ENCODE assay signal across 10 cellular contexts in the genomic region with DNA sequence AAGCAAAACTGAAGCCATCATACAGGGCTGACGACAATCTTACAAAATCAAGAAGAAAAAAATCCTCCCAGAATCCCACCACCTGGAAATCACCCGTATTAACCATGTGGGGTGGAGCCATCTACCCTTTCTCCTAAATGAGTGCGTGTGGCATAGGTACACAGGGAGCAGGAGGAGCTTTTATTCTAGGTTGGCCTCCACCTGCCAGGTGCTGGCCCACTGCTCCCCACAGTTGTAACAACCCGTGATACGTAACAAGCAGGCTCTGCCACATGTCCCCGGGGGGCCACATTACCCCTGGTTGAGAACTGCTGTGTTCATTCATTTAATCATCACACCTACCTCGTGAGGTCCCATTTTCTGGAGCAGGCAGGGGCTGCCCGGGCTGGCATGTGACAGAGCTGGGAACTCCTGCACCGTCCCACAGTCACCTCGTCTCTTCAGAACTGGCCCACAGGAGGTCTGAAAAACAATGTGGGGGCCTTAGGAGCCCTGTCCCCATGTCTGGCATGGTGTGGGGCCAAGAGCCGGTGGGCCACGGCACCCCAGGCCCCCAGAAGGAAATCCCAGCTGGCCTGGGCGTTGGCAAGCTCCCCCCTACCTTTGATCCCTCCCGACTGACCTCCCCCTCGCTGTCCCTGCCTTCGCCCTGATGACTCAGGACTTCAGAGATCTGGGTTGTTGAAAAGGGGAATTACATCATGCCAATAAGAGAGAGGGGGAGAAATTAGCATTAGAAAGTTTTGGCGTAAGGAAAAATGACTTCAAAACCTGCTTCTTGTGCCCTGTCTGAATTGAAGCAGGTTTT. TPM values are rescaled to one million over a fixed set of nuclear protein-coding genes. Genes with fewer than 3 reads are reported as not detected.
A peak's percentile ranks its signal among the peaks of the same experiment; 100 is the strongest.
DNase-seq lines count a peak whose midpoint lies in the region; ATAC-seq and TF ChIP-seq lines count a peak whose summit lies in the region.
"Had no signal": no experiment of that assay in that cellular context is flagged by ENCODE, and none has a peak within 500 bp of the region (broad histone marks: within the 10 kb centered on the region; RNA-seq: fewer than 3 reads in every experiment).

No MANE protein-coding gene starts in this region.

- no peak for DNase-seq in CD4-positive, CD25-positive, alpha-beta regulatory T cell
- DNase-seq in MV-4-11 (lab: John Stamatoyannopoulos, UW) (peak; percentile 49), dedifferentiated amniotic fluid mesenchymal stem cell (ENCODE audit: extremely low spot score) (peak; percentile 52), mucosa of descending colon (peak in 1 of 3 donors; percentile 50), KG1 (lab: John Stamatoyannopoulos, UW) (no peak)
- DNase-seq: activated naive CD8-positive, alpha-beta T cell treated with anti-CD3 and anti-CD28 coated beads, Interleukin-2, amount 10 ng/mL, durations not matched to agents 7 days and 5 days; NCI-H2029 treated with DMSO at 0.1 percent for 48 hours had no signal

- H3K27me3 ChIP-seq in CD4-positive, CD25-positive, alpha-beta regulatory T cell (ENCODE audit: control insufficient read depth, insufficient read depth, low read length): no peaks in the 10 kb centered on the region

- H3K4me1 ChIP-seq in CD4-positive, CD25-positive, alpha-beta regulatory T cell (ENCODE audit: control insufficient read depth, insufficient read depth, low read length, poor library complexity, severe bottlenecking): peaks cover under 1% of the 10 kb centered on the region
- H3K4me1 ChIP-seq in mucosa of descending colon (ENCODE audit: low read depth): peaks cover 39% of the 10 kb centered on the region

- peaks cover 3% of the 10 kb centered on the region for H3K27me3 Mint-ChIP-seq in CD4-positive, CD25-positive, alpha-beta regulatory T cell
- H3K27me3 Mint-ChIP-seq: activated naive CD8-positive, alpha-beta T cell treated with anti-CD3 and anti-CD28 coated beads, Interleukin-2, amount 10 ng/mL, durations not matched to agents 7 days and 5 days had no signal

- no peak for TF ChIP-seq CTCF in mucosa of descending colon (IDR thresholded peaks at IDR 0.05)

- H3K36me3 Mint-ChIP-seq in CD4-positive, CD25-positive, alpha-beta regulatory T cell: peaks cover 25% of the 10 kb centered on the region

- H3K4me3 Mint-ChIP-seq in CD4-positive, CD25-positive, alpha-beta regulatory T cell: no peak overlapping the region
- H3K4me3 Mint-ChIP-seq: activated naive CD8-positive, alpha-beta T cell treated with anti-CD3 and anti-CD28 coated beads, Interleukin-2, amount 10 ng/mL, durations not matched to agents 7 days and 5 days had no signal

- H3K9me3 Mint-ChIP-seq in CD4-positive, CD25-positive, alpha-beta regulatory T cell: no peaks in the 10 kb centered on the region
- H3K9me3 Mint-ChIP-seq: activated naive CD8-positive, alpha-beta T cell treated with anti-CD3 and anti-CD28 coated beads, Interleukin-2, amount 10 ng/mL, durations not matched to agents 7 days and 5 days had no signal

- ATAC-seq in CD4-positive, CD25-positive, alpha-beta regulatory T cell (ENCODE audit: low read depth in 2 of 2): no peak
- peak; percentile 66 for ATAC-seq in mucosa of descending colon
- ATAC-seq in HG02759 (IDR thresholded peaks at IDR 0.05; ENCODE audit: unreplicated experiment): no peak
- no peak for ATAC-seq in HG03354 (IDR thresholded peaks at IDR 0.05; ENCODE audit: poor library complexity, severe bottlenecking, unreplicated experiment)
- ATAC-seq in HG02981 (IDR thresholded peaks at IDR 0.05; ENCODE audit: unreplicated experiment): no peak

- H3K9me3 ChIP-seq in CD4-positive, CD25-positive, alpha-beta regulatory T cell (ENCODE audit: control insufficient read depth in 2 of 2, low read length in 2 of 2): no peaks in the 10 kb centered on the region
- no peaks in the 10 kb centered on the region for H3K9me3 ChIP-seq in mucosa of descending colon

- H3K27ac Mint-ChIP-seq in CD4-positive, CD25-positive, alpha-beta regulatory T cell: peak overlapping the region; percentile 26 to 65 (median 56)
- H3K27ac Mint-ChIP-seq: activated naive CD8-positive, alpha-beta T cell treated with anti-CD3 and anti-CD28 coated beads, Interleukin-2, amount 10 ng/mL, durations not matched to agents 7 days and 5 days had no signal

- no peak overlapping the region for H3K4me3 ChIP-seq in CD4-positive, CD25-positive, alpha-beta regulatory T cell (ENCODE audit: low read depth, low read length)
- no peak overlapping the region for H3K4me3 ChIP-seq in mucosa of descending colon

- intact Hi-C loops in mucosa of descending colon (cut with DNase I, micrococcal nuclease): no loop called here

- peaks cover 10 to 77% (median 36%) of the 10 kb centered on the region in 4 donors for H3K4me1 Mint-ChIP-seq in CD4-positive, CD25-positive, alpha-beta regulatory T cell

- H3K36me3 ChIP-seq in CD4-positive, CD25-positive, alpha-beta regulatory T cell (ENCODE audit: control insufficient read depth, insufficient read depth, low read length): peaks cover 11% of the 10 kb centered on the region
- no peaks in the 10 kb centered on the region for H3K36me3 ChIP-seq in mucosa of descending colon (ENCODE audit: low read depth)

- no peak overlapping the region for H3K27ac ChIP-seq in CD4-positive, CD25-positive, alpha-beta regulatory T cell (ENCODE audit: insufficient read depth, low read length, poor library complexity, severe bottlenecking)

RNA-seq across cellular contexts. Expression of a gene that starts 12.9 kb away (rescaled TPM):
- 49.7 TPM for total RNA-seq in CD4-positive, CD25-positive, alpha-beta regulatory T cell
- polyA plus RNA-seq in CD4-positive, CD25-positive, alpha-beta regulatory T cell: under 1 TPM; 0.21 to 0.96 (median 0.76) TPM
- total RNA-seq in mucosa of descending colon: 100 to 1,000 TPM in 1 of 3 donors, 10 to 100 TPM in 2; 73.3 to 127 (median 79.8) TPM

Comparison
In these comparisons a context has a peak if more than half of its experiments do, and no peak if none do; other contexts are left out.
1. DNase-seq: peak in MV-4-11 (single experiment) and dedifferentiated amniotic fluid mesenchymal stem cell (single experiment); none in CD4-positive, CD25-positive, alpha-beta regulatory T cell (0 of 3) and KG1 (single experiment).